Comparison of ENCODE assay signal across 21 cellular contexts in the genomic region with DNA sequence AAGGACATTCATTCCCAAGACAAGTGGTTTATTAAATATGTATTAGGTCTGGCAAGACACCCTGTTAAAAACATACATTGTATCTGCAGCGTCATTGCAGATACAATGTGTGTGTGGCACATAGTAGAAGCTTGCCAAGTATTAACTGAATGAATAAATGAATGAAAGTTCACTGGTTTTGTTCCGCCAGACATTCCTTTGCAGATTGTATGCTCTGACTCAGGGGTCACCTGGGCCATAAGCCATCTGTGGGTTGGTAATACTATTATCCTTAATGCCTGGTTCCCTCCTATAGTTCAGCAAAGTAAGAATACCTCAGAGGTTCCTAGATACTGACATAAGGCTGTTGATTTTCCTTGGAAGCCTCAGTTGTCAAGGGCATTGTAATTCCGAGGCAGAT.
"Had no signal": no experiment of that assay in that cellular context is flagged by ENCODE, and none has a peak within 500 bp of the region (broad histone marks: within the 10 kb centered on the region; RNA-seq: fewer than 3 reads in every experiment).

No MANE protein-coding gene starts in this region.

- H3K4me1 Mint-ChIP-seq: activated naive CD8-positive, alpha-beta T cell treated with anti-CD3 and anti-CD28 coated beads, Interleukin-2, amount 50 U/mL, for 24 hours; activated T-helper 17 cell treated with anti-CD3 and anti-CD28 coated beads, Interleukin-2, amount 50 U/mL, for 72 hours had no signal

- H3K27ac Mint-ChIP-seq: activated naive CD4-positive, alpha-beta T cell treated with anti-CD3 and anti-CD28 coated beads for 36 hours; activated naive CD8-positive, alpha-beta T cell treated with anti-CD3 and anti-CD28 coated beads, Interleukin-2, amount 50 U/mL, for 24 hours; activated T-helper 17 cell treated with anti-CD3 and anti-CD28 coated beads, Interleukin-2, amount 50 U/mL, for 72 hours; neural progenitor cell had no signal

- H3K27me3 ChIP-seq: gastroesophageal sphincter, heart right ventricle, neural progenitor cell, ovary, spleen, thyroid gland had no signal

- H3K9me3 Mint-ChIP-seq: activated naive CD4-positive, alpha-beta T cell treated with anti-CD3 and anti-CD28 coated beads for 36 hours; activated naive CD8-positive, alpha-beta T cell treated with anti-CD3 and anti-CD28 coated beads, Interleukin-2, amount 50 U/mL, for 24 hours; activated T-helper 17 cell treated with anti-CD3 and anti-CD28 coated beads, Interleukin-2, amount 50 U/mL, for 72 hours; neural progenitor cell had no signal

- H3K36me3 ChIP-seq: gastroesophageal sphincter, heart right ventricle, lower lobe of right lung, neural progenitor cell, ovary, spleen, thyroid gland had no signal

- H3K36me3 Mint-ChIP-seq: neural progenitor cell had no signal

- ATAC-seq: activated naive CD8-positive, alpha-beta T cell treated with anti-CD3 and anti-CD28 coated beads, Interleukin-2, amount 50 U/mL, for 24 hours; activated T-helper 17 cell treated with anti-CD3 and anti-CD28 coated beads, Interleukin-2, amount 50 U/mL, for 72 hours; gastroesophageal sphincter; left colon; lower lobe of right lung; sciatic nerve had no signal

- H3K4me3 ChIP-seq: coronary artery, gastroesophageal sphincter, heart right ventricle, lower lobe of right lung, neural progenitor cell, ovary, spleen, thyroid gland had no signal

- H3K4me3 Mint-ChIP-seq: activated naive CD4-positive, alpha-beta T cell treated with anti-CD3 and anti-CD28 coated beads for 36 hours; activated naive CD8-positive, alpha-beta T cell treated with anti-CD3 and anti-CD28 coated beads, Interleukin-2, amount 50 U/mL, for 24 hours; activated T-helper 17 cell treated with anti-CD3 and anti-CD28 coated beads, Interleukin-2, amount 50 U/mL, for 72 hours; neural progenitor cell had no signal

- DNase-seq: activated CD4-positive, alpha-beta T cell treated with anti-CD3 and anti-CD28 coated beads, Interleukin-2, amount 50 U/mL, for 4 hours; activated CD4-positive, CD25-positive, alpha-beta regulatory T cell treated with anti-CD3 and anti-CD28 coated beads, Interleukin-2, amount 50 U/mL, for 72 hours; activated naive CD4-positive, alpha-beta T cell treated with anti-CD3 and anti-CD28 coated beads for 36 hours; activated naive CD8-positive, alpha-beta T cell treated with anti-CD3 and anti-CD28 coated beads, Interleukin-2, amount 50 U/mL, for 24 hours; aorta; caudate nucleus; heart right ventricle; left colon; lower lobe of right lung; midbrain; ovary; spleen; stimulated activated CD4-positive, alpha-beta T cell treated with anti-CD3 and anti-CD28 coated beads, Interleukin-1b, Interleukin-23, amount 100 ng/mL, for 48 hours; T-helper 1 cell; T1000; thyroid gland had no signal
